ENCODE assay signal across 24 cellular contexts in the genomic region with DNA sequence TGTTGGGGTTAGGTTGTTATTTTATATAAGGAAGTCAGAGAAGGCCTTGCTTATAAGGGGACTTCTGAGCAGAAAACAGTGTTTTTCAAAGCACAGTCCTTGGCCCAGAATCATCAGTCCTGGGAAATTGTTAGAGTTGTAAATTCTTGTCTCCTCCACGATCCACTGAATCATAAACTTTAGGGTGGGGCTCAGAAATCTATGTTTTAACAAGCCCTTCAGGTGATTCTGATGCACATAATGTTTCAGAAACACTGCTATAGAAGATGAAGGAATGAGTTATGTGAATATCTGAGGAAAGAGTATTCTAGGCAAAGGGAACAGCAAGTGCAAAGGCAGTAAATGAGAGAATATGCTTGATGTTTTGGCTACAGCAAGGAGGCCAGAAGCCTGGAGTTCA.
"Had no signal": no experiment of that assay in that cellular context is flagged by ENCODE, and none has a peak within 500 bp of the region (broad histone marks: within the 10 kb centered on the region; RNA-seq: fewer than 3 reads in every experiment).

No MANE protein-coding gene starts in this region.

- H3K27ac Mint-ChIP-seq: endodermal cell, natural killer cell, type B pancreatic cell had no signal

- DNase-seq: dorsolateral prefrontal cortex; effector CD4-positive, alpha-beta T cell; endodermal cell; erythroblast; esophagus squamous epithelium; gastrocnemius medialis; head of caudate nucleus; kidney; left lung; natural killer cell; pancreas; right lobe of liver; small intestine; stimulated activated CD4-positive, alpha-beta T cell treated with anti-CD3 and anti-CD28 coated beads, Interleukin-15, amount 100 ng/mL, for 24 hours; stimulated activated CD4-positive, alpha-beta T cell treated with anti-CD3 and anti-CD28 coated beads, Interleukin-2, amount 100 ng/mL, for 48 hours; stimulated activated CD8-positive, alpha-beta memory T cell treated with anti-CD3 and anti-CD28 coated beads, Interleukin-4, amount 100 ng/mL, for 48 hours; stimulated activated naive CD4-positive, alpha-beta T cell; stomach; testis; tibial artery had no signal

- H3K4me3 Mint-ChIP-seq: endodermal cell, natural killer cell, neural crest cell, type B pancreatic cell had no signal

- H3K27me3 ChIP-seq: esophagus squamous epithelium, left lung, neutrophil, pancreas, right lobe of liver, stomach, testis, tibial artery had no signal

- H3K27ac ChIP-seq: dorsolateral prefrontal cortex, gastrocnemius medialis, left lung, neutrophil, pancreas, right lobe of liver, stomach, testis, tibial artery had no signal

- H3K36me3 ChIP-seq: esophagus squamous epithelium, gastrocnemius medialis, left lung, neutrophil, pancreas, right lobe of liver, stomach, tibial artery had no signal

- H3K4me1 ChIP-seq: left lung, pancreas, right lobe of liver, stomach, testis, tibial artery had no signal

- H3K4me3 ChIP-seq: dorsolateral prefrontal cortex, esophagus squamous epithelium, gastrocnemius medialis, left lung, pancreas, right lobe of liver, stomach, testis, tibial artery had no signal

- ATAC-seq: gastrocnemius medialis, left lung, natural killer cell, pancreas, right lobe of liver had no signal

- H3K9me3 ChIP-seq: esophagus squamous epithelium, gastrocnemius medialis, left lung, neutrophil, pancreas, right lobe of liver, stomach, testis, tibial artery had no signal

- H3K27me3 Mint-ChIP-seq: type B pancreatic cell had no signal

- FAIRE-seq: colon, kidney, pancreas, small intestine had no signal

- H3K36me3 Mint-ChIP-seq: natural killer cell had no signal

- H3K4me1 Mint-ChIP-seq: natural killer cell, neural crest cell had no signal
